ENCODE assay signal across 23 cellular contexts in genomic region chr1:230052665-230053064, GRCh38. TPM values are rescaled to one million over a fixed set of nuclear protein-coding genes. Genes with fewer than 3 reads are reported as not detected.
DNase-seq lines count a peak whose midpoint lies in the region; ATAC-seq, FAIRE-seq and TF ChIP-seq lines count a peak whose summit lies in the region.
"Had no signal": no experiment of that assay in that cellular context is flagged by ENCODE, and none has a peak within 500 bp of the region (broad histone marks: within the 10 kb centered on the region; RNA-seq: fewer than 3 reads in every experiment).

No MANE protein-coding gene starts in this region.

- TF ChIP-seq RAD21 in HepG2 (CRISPR knock-in tag; IDR thresholded peaks at IDR 0.05) = no peak

- H3K9me3 ChIP-seq in HepG2 (ENCODE audit: low read length) (no peaks in the 10 kb centered on the region), right lobe of liver (no peaks in the 10 kb centered on the region), upper lobe of right lung (no peaks in the 10 kb centered on the region)
- H3K9me3 ChIP-seq: A549, BE2C had no signal

- no peak for TF ChIP-seq CTCF in HepG2 (CRISPR knock-in tag; IDR thresholded peaks at IDR 0.05)
- no peak for TF ChIP-seq CTCF in right lobe of liver (IDR thresholded peaks at IDR 0.05)
- no peak for TF ChIP-seq CTCF in upper lobe of right lung (IDR thresholded peaks at IDR 0.05)

- intact Hi-C loops in HepG2 (cut with micrococcal nuclease; ENCODE audit: unreplicated experiment) = no loop called here
- intact Hi-C loops in right lobe of liver (cut with DNase I) = no loop called here
- intact Hi-C loops in upper lobe of right lung (cut with DNase I) = no loop called here

- in situ Hi-C loops in HepG2 (cut with HindIII; ENCODE audit: extremely low pct_ligation_motif_present, low pct_unique_long_range_greater_than_20kb) = no loop called here

- H3K4me1 ChIP-seq in HepG2 (ENCODE audit: insufficient read depth, low read length) = peaks cover 11% of the 10 kb centered on the region
- no peaks in the 10 kb centered on the region for H3K4me1 ChIP-seq in right lobe of liver
- H3K4me1 ChIP-seq in upper lobe of right lung = no peaks in the 10 kb centered on the region
- H3K4me1 ChIP-seq: A549, BE2C had no signal

- no peak for TF ChIP-seq POLR2A in HepG2 (IDR thresholded peaks at IDR 0.05; ENCODE audit: insufficient read depth in 1 of 2, low read depth in 2 of 2, low read length in 2 of 2)
- no peak for TF ChIP-seq POLR2A in right lobe of liver (IDR thresholded peaks at IDR 0.05)
- no peak for TF ChIP-seq POLR2A in erythroblast (IDR thresholded peaks at IDR 0.05; ENCODE audit: low read length)

- DNase-seq in HepG2 (ENCODE audit: low spot score) = no peak
- no peak for DNase-seq in right lobe of liver
- DNase-seq in mucosa of gallbladder (ENCODE audit: low spot score) = peak; percentile 7
- no peak for DNase-seq in upper lobe of right lung
- DNase-seq in erythroblast (lab: John Stamatoyannopoulos, UW) = no peak
- DNase-seq in NCI-H2227 (lab: John Stamatoyannopoulos, UW; ENCODE audit: unreplicated experiment) = no peak
- DNase-seq: 8988T; ACHN; AML-193; BE2C; CD4-positive, alpha-beta T cell; CD8-positive, alpha-beta memory T cell; DMS 273 treated with DMSO at 0.1 percent for 48 hours; DMS79; EL; GDM1; GM23248; H9 had no signal

- H2AFZ ChIP-seq in HepG2 (ENCODE audit: low read length) = no peak overlapping the region
- H2AFZ ChIP-seq: GM23248 had no signal

- no peak overlapping the region for H3K4me3 ChIP-seq in HepG2 (replicated peaks in 1 of 3; ENCODE audit: insufficient read depth in 1 of 3, low read depth in 2 of 3, low read length in 3 of 3)
- H3K4me3 ChIP-seq in right lobe of liver = no peak overlapping the region
- H3K4me3 ChIP-seq in upper lobe of right lung = no peak overlapping the region
- H3K4me3 ChIP-seq: A549; BLaER1 treated with 17β-estradiol and CSF1 and Interleukin-3, amounts not matched to agents 10 nM and 100 nM; GM12878; GM23248 had no signal

- WGBS in HepG2 (ENCODE audit: low lambda C conversion rate) = 29% methylated on average over 5 of the region's 5 CpGs
- WGBS in right lobe of liver (ENCODE audit: insufficient coverage, low coverage, low lambda C conversion rate, missing lambda C conversion rate) = 77% methylated on average over 5 of the region's 5 CpGs

- TF ChIP-seq EP300 in HepG2 (IDR thresholded peaks at IDR 0.05; ENCODE audit: low read depth in 2 of 2, low read length in 2 of 2) = no peak
- no peak for TF ChIP-seq EP300 in HepG2 (CRISPR knock-in tag; IDR thresholded peaks at IDR 0.05; ENCODE audit: borderline replicate concordance)

- CTCF ChIA-PET in HepG2 (lab: Yijun Ruan, JAX; ENCODE audit: low intra/inter-chr PET ratio, low total read pairs) = no interaction called here

- no peak for FAIRE-seq in HepG2 (lab: Jason Lieb, UNC)
- FAIRE-seq: A549, D721Med, GM12878, GM19239 had no signal

- no peak overlapping the region for H3K4me2 ChIP-seq in HepG2 (ENCODE audit: low read depth, low read length)
- H3K4me2 ChIP-seq: A549; BLaER1 treated with 17β-estradiol and CSF1 and Interleukin-3, amounts not matched to agents 10 nM and 100 nM had no signal

- H3K27me3 ChIP-seq in HepG2 (ENCODE audit: control insufficient read depth in 1 of 2, insufficient read depth in 2 of 2, low read length in 2 of 2) = peaks cover 0 to 15% of the 10 kb centered on the region in 2 experiments; a peak in 2 of 5 replicates
- no peaks in the 10 kb centered on the region for H3K27me3 ChIP-seq in right lobe of liver
- H3K27me3 ChIP-seq in upper lobe of right lung = no peaks in the 10 kb centered on the region
- H3K27me3 ChIP-seq: BE2C; BLaER1 treated with 17β-estradiol and CSF1 and Interleukin-3, amounts not matched to agents 10 nM and 100 nM had no signal

- no TSS peak for BruUV-seq in HepG2 (replicated peaks; lab: Mats Ljungman, UMichigan)

- H3K9ac ChIP-seq in HepG2 (ENCODE audit: insufficient read depth, low read depth, low read length) = no peak overlapping the region
- H3K9ac ChIP-seq: BLaER1 treated with 17β-estradiol and CSF1 and Interleukin-3, amounts not matched to agents 10 nM and 100 nM; GM23248 had no signal

- no peaks in the 10 kb centered on the region for H3K79me2 ChIP-seq in HepG2 (ENCODE audit: insufficient read depth, low read length)

- H4K20me1 ChIP-seq in HepG2 (ENCODE audit: insufficient read depth, low read length) = no peaks in the 10 kb centered on the region
- H4K20me1 ChIP-seq: BLaER1 treated with 17β-estradiol and CSF1 and Interleukin-3, amounts not matched to agents 10 nM and 100 nM had no signal

- ATAC-seq in HepG2 (peak; percentile 30; the same call in 1 of the 3 replicates), right lobe of liver (no peak), upper lobe of right lung (peak; percentile 32)
- ATAC-seq: A549, GM12878 had no signal

- H3K36me3 ChIP-seq in HepG2 (replicated peaks in 1 of 2; ENCODE audit: control insufficient read depth in 1 of 2, insufficient read depth in 2 of 2, low read length in 2 of 2) (no peaks in the 10 kb centered on the region), right lobe of liver (no peaks in the 10 kb centered on the region), upper lobe of right lung (no peaks in the 10 kb centered on the region)
- H3K36me3 ChIP-seq: BE2C; BLaER1 treated with 17β-estradiol and CSF1 and Interleukin-3, amounts not matched to agents 10 nM and 100 nM had no signal

- POLR2A ChIA-PET in HepG2 (lab: Yijun Ruan, JAX) = no interaction called here

- H3K27ac ChIP-seq in HepG2 (ENCODE audit: extremely low read length, insufficient read depth, low read length) (no peak overlapping the region), right lobe of liver (no peak overlapping the region), upper lobe of right lung (no peak overlapping the region)
- H3K27ac ChIP-seq: A549; BLaER1 treated with 17β-estradiol and CSF1 and Interleukin-3, amounts not matched to agents 10 nM and 100 nM; GM23248 had no signal

TF ChIP-seq in HepG2, 621 proteins besides CTCF, POLR2A, EP300 and RAD21:
- TF ChIP-seq ZNF674 (CRISPR knock-in tag; IDR thresholded peaks at IDR 0.05; ENCODE audit: low read depth) (no peak), ESRRA (CRISPR knock-in tag; IDR thresholded peaks at IDR 0.05; ENCODE audit: low read depth) (no peak), ZNF629 (CRISPR knock-in tag; conservative IDR thresholded peaks at IDR 0.05) (no peak), ZNF546 (CRISPR knock-in tag; conservative IDR thresholded peaks at IDR 0.05) (no peak), CHCHD3 (CRISPR knock-in tag; IDR thresholded peaks at IDR 0.05) (no peak), HMG20A (CRISPR knock-in tag; IDR thresholded peaks at IDR 0.05; ENCODE audit: borderline replicate concordance) (no peak), ZMAT3 (CRISPR knock-in tag; conservative IDR thresholded peaks at IDR 0.05) (no peak), ATF7-NPFF (CRISPR knock-in tag; IDR thresholded peaks at IDR 0.05; ENCODE audit: low read depth) (no peak), ZNF264 (CRISPR knock-in tag; IDR thresholded peaks at IDR 0.05) (no peak), IRF1 (CRISPR knock-in tag; IDR thresholded peaks at IDR 0.05; ENCODE audit: low read depth) (no peak)

RNA-seq across cellular contexts. Expression of gene GALNT2, which starts 14.4 kb away (rescaled TPM):
- total RNA-seq in HepG2 (2016; rRNA removed; fragmentation: Illumina TruSeq; extraction: Trizol) (18.1 and 39.6 TPM in 2 replicates), right lobe of liver (100 to 1,000 TPM in 4 of 6 experiments, 10 to 100 TPM in 2; 58.0 to 152 (median 131) TPM), mucosa of gallbladder (72.2 TPM), upper lobe of right lung (55.1 TPM)
- 5.4 TPM in 2 replicates for total RNA-seq in HepG2 (2016; cell fraction: cytosol; rRNA removed; fragmentation: Illumina TruSeq; extraction: Trizol; ENCODE audit: low read depth)
- total RNA-seq in HepG2 (2016; cell fraction: insoluble cytoplasmic fraction; rRNA removed; fragmentation: Illumina TruSeq; extraction: Trizol) = 15.0 and 40.1 TPM in 2 replicates
- 12.5 and 13.0 TPM in 2 replicates for total RNA-seq in HepG2 (2016; cell fraction: membrane; rRNA removed; fragmentation: Illumina TruSeq; extraction: Trizol)
- total RNA-seq in HepG2 (2016; cell fraction: nucleus; rRNA removed; fragmentation: Illumina TruSeq; extraction: Trizol) = 37.9 and 44.3 TPM in 2 replicates
- polyA plus RNA-seq in HepG2 (2011; rRNA removed) = 39.3 and 44.2 TPM in 2 replicates
- 49.4 and 53.3 TPM in 2 replicates for polyA plus RNA-seq in HepG2 (2011; cell fraction: cytosol; rRNA removed)
- polyA plus RNA-seq in HepG2 (2011; cell fraction: nucleus; rRNA removed) = 41.5 and 42.3 TPM in 2 replicates
- 62.4 and 72.1 TPM in 2 replicates for polyA plus RNA-seq in HepG2 (2012)
- polyA plus RNA-seq in HepG2 (2016; cell fraction: cytosol; fragmentation: Illumina TruSeq; extraction: Trizol; ENCODE audit: low read depth) = 5.6 and 5.7 TPM in 2 replicates
- polyA plus RNA-seq in HepG2 (2016; cell fraction: insoluble cytoplasmic fraction; fragmentation: Illumina TruSeq; extraction: Trizol; ENCODE audit: low read depth) = 17.3 and 20.6 TPM in 2 replicates
- polyA plus RNA-seq in HepG2 (2016; cell fraction: membrane; fragmentation: Illumina TruSeq; extraction: Trizol; ENCODE audit: low read depth) = 9.2 TPM in 2 replicates
- polyA plus RNA-seq in HepG2 (2016; cell fraction: nucleus; fragmentation: Illumina TruSeq; extraction: Trizol; ENCODE audit: insufficient read depth, low read depth) = 63.7 and 66.5 TPM in 2 replicates
- 56.6 and 150 TPM in 2 replicates for polyA minus RNA-seq in HepG2 (2011; rRNA and poly(A)+ RNA removed; ENCODE audit: low replicate concordance)
- polyA minus RNA-seq in HepG2 (2011; cell fraction: cytosol; rRNA and poly(A)+ RNA removed) = 31.7 and 33.5 TPM in 2 replicates
- polyA minus RNA-seq in HepG2 (2011; cell fraction: nucleus; rRNA and poly(A)+ RNA removed) = 30.0 and 30.1 TPM in 2 replicates

Comparison
In these comparisons a context has a peak if more than half of its experiments do, and no peak if none do; other contexts are left out.
1. ATAC-seq: peak in HepG2 (single experiment) and upper lobe of right lung (single experiment); none in right lobe of liver (0 of 4).